In genomic region chr3:115151921-115152320, GRCh38 we compare ENCODE assay signal across 26 cellular contexts.
"Had no signal": no experiment of that assay in that cellular context is flagged by ENCODE, and none has a peak within 500 bp of the region (broad histone marks: within the 10 kb centered on the region; RNA-seq: fewer than 3 reads in every experiment).

No MANE protein-coding gene starts in this region.

- H3K9me3 Mint-ChIP-seq: immature natural killer cell, nephron had no signal

- H3K9ac ChIP-seq: parathyroid adenoma had no signal

- FAIRE-seq: urothelium cell line had no signal

- H3K36me3 Mint-ChIP-seq: immature natural killer cell had no signal

- H3K4me1 ChIP-seq: parathyroid adenoma, right lobe of liver had no signal

- H3K79me2 ChIP-seq: parathyroid adenoma had no signal

- H3K36me3 ChIP-seq: lower lobe of right lung, neutrophil, right lobe of liver, tibial nerve, upper lobe of left lung had no signal

- H3K27ac ChIP-seq: lower lobe of right lung, neutrophil, parathyroid adenoma, right lobe of liver, testis, tibial nerve, upper lobe of left lung had no signal

- H2AFZ ChIP-seq: parathyroid adenoma had no signal

- H3K4me1 Mint-ChIP-seq: nephron; stimulated activated memory B cell treated with anti-CD40 and anti-IgM and Interleukin-4, amounts not matched to agents 10 μg/mL and 1 μg/mL and 100 μg/mL, for 72 hours had no signal

- H3K27me3 ChIP-seq: neutrophil, right lobe of liver, testis, tibial nerve, upper lobe of left lung had no signal

- H3K4me3 ChIP-seq: lower lobe of right lung, right lobe of liver, smooth muscle cell, testis, tibial nerve, upper lobe of left lung had no signal

- DNase-seq: cerebellar nuclear complex; cortex of kidney; effector CD4-positive, alpha-beta T cell; hypothalamus; immature natural killer cell; islet precursor cell; left ventricle myocardium superior; lower lobe of right lung; naive thymus-derived CD4-positive, alpha-beta T cell; right lobe of liver; stimulated activated CD4-positive, alpha-beta T cell treated with anti-CD3 and anti-CD28 coated beads, Interleukin-12 subunit alpha, Interleukin-12 subunit beta, amount 100 ng/mL, for 4 hours; stimulated activated CD4-positive, alpha-beta T cell treated with anti-CD3 and anti-CD28 coated beads, Interleukin-1b, Interleukin-23, amount 100 ng/mL, for 48 hours; stimulated activated CD4-positive, alpha-beta T cell treated with anti-CD3 and anti-CD28 coated beads, Interleukin-4, amount 100 ng/mL, for 24 hours; stimulated activated naive CD8-positive, alpha-beta T cell treated with anti-CD3 and anti-CD28 coated beads, Interleukin-15, Interleukin-2, amounts not matched to agents 100 U/mL and 50 U/mL, for 24 hours; substantia nigra; testis; upper lobe of left lung had no signal

- H3K9me3 ChIP-seq: lower lobe of right lung, neutrophil, right lobe of liver, testis, tibial nerve, upper lobe of left lung had no signal

- H3K27me3 Mint-ChIP-seq: memory B cell; progenitor cell of endocrine pancreas; stimulated activated memory B cell treated with anti-CD40 and anti-IgM and Interleukin-4, amounts not matched to agents 10 μg/mL and 1 μg/mL and 100 μg/mL, for 72 hours had no signal

- H3K27ac Mint-ChIP-seq: immature natural killer cell; memory B cell; naive thymus-derived CD4-positive, alpha-beta T cell; nephron; progenitor cell of endocrine pancreas; stimulated activated memory B cell treated with anti-CD40 and anti-IgM and Interleukin-4, amounts not matched to agents 10 μg/mL and 1 μg/mL and 100 μg/mL, for 72 hours had no signal

- H3K4me2 ChIP-seq: smooth muscle cell had no signal

- H3K4me3 Mint-ChIP-seq: immature natural killer cell; memory B cell; naive thymus-derived CD4-positive, alpha-beta T cell; nephron; stimulated activated memory B cell treated with anti-CD40 and anti-IgM and Interleukin-4, amounts not matched to agents 10 μg/mL and 1 μg/mL and 100 μg/mL, for 72 hours had no signal
